In genomic region chr16:11583889-11584565, GRCh38 we compare ENCODE assay signal across 1 cellular context.
TF ChIP-seq lines count a peak whose summit lies in the region.

No MANE protein-coding gene starts in this region.

TF ChIP-seq in SK-N-SH treated with all-trans-retinoic acid at 6 μM for 48 hours, 23 proteins besides CTCF, POLR2A, EP300 and RAD21 (continued from another document):
- TF ChIP-seq CSRNP3 (CRISPR knock-in tag; IDR thresholded peaks at IDR 0.05) (no peak), CREB5 (CRISPR knock-in tag; IDR thresholded peaks at IDR 0.05; ENCODE audit: low read depth) (no peak)
